In genomic region chr16:74807052-74807646, GRCh38 we compare ENCODE assay signal across 22 cellular contexts. TPM values are rescaled to one million over a fixed set of nuclear protein-coding genes. Genes with fewer than 3 reads are reported as not detected.
"Had no signal": no experiment of that assay in that cellular context is flagged by ENCODE, and none has a peak within 500 bp of the region (broad histone marks: within the 10 kb centered on the region; RNA-seq: fewer than 3 reads in every experiment).

No MANE protein-coding gene starts in this region.

- H3K27ac Mint-ChIP-seq: IgD-negative memory B cell had no signal

- H3K9me3 ChIP-seq: SJSA1 had no signal

- H3K4me1 ChIP-seq: SJSA1 had no signal

- DNase-seq: Kasumi-1, MM.1S, NCI-H1092 treated with DMSO at 0.1 percent for 48 hours, NCI-H1436, NCI-H187, NCI-H2029, NCI-H2081 treated with DMSO at 0.1 percent for 48 hours, NCI-H2227 treated with DMSO at 0.1 percent for 48 hours, NCI-H446, NCI-H510A, NCI-H524 treated with DMSO at 0.1 percent for 48 hours, NCI-H69, NCI-H774, Right ventricle myocardium superior, RPMI8226, SIG-M5 had no signal

- H3K27me3 ChIP-seq: SJSA1 had no signal

- ATAC-seq: K562 had no signal

- H3K27ac ChIP-seq: KMS-11, SJSA1, SK-N-MC had no signal

- H3K4me1 Mint-ChIP-seq: IgD-negative memory B cell had no signal

- H3K4me3 ChIP-seq: K562, SJSA1, SK-N-MC had no signal

- H3K4me3 Mint-ChIP-seq: IgD-negative memory B cell had no signal

- H3K36me3 ChIP-seq: SJSA1 had no signal

RNA-seq across cellular contexts. Expression of gene FA2H, which starts 32.5 kb away (rescaled TPM):
- total RNA-seq: K562, M059J, SJSA1 had no signal
- polyA plus RNA-seq: K562 had no signal
